In genomic region chr17:44842748-44843147, GRCh38 we compare ENCODE assay signal across 15 cellular contexts. TPM values are rescaled to one million over a fixed set of nuclear protein-coding genes. Genes with fewer than 3 reads are reported as not detected.
DNase-seq lines count a peak whose midpoint lies in the region; ATAC-seq, FAIRE-seq and TF ChIP-seq lines count a peak whose summit lies in the region.
"Had no signal": no experiment of that assay in that cellular context is flagged by ENCODE, and none has a peak within 500 bp of the region (broad histone marks: within the 10 kb centered on the region; RNA-seq: fewer than 3 reads in every experiment).

No MANE protein-coding gene starts in this region.

- peak; percentile 82 for ATAC-seq in left ventricle myocardium superior
- no peak for ATAC-seq in effector memory CD8-positive, alpha-beta T cell (replicated peaks)
- ATAC-seq in HG03520 (IDR thresholded peaks at IDR 0.05; ENCODE audit: unreplicated experiment) = no peak

- H3K4me1 ChIP-seq in osteoblast (ENCODE audit: insufficient read depth, low read length) = peaks cover 2% of the 10 kb centered on the region

- no peaks in the 10 kb centered on the region for H3K79me2 ChIP-seq in osteoblast (ENCODE audit: insufficient read depth, low read length)

- no peak overlapping the region for H2AFZ ChIP-seq in osteoblast (ENCODE audit: low read length)

- no peak overlapping the region for H3K4me2 ChIP-seq in osteoblast (ENCODE audit: insufficient read depth, low read length)

- DNase-seq in H7 (peak; percentile 58), WERI-Rb-1 (peak; percentile 76), left ventricle myocardium superior (no peak), osteoblast (ENCODE audit: insufficient read length, low spot score, missing footprints) (peak; percentile 35), GM12892 (ENCODE audit: insufficient read length) (no peak)
- no peak for DNase-seq in T-helper 2 cell treated with Interferon-gamma antibody and Interleukin-4, amounts not matched to agents 5 μg/mL and 100 μg/mL, for 36 hours (ENCODE audit: low spot score)
- no peak for DNase-seq in effector memory CD8-positive, alpha-beta T cell
- DNase-seq: activated CD4-positive, alpha-beta T cell treated with anti-CD3 and anti-CD28 coated beads, Interleukin-2, amount 50 U/mL, for 4 hours; CD4-positive, alpha-beta T cell; NCI-H1105 treated with DMSO at 0.1 percent for 48 hours; stimulated activated naive CD4-positive, alpha-beta T cell treated with Interleukin-2 at 50 U/mL for 16 hours had no signal

- no peak for TF ChIP-seq CTCF in WERI-Rb-1 (IDR thresholded peaks at IDR 0.05; ENCODE audit: low read depth, low read length)
- TF ChIP-seq CTCF in osteoblast (IDR thresholded peaks at IDR 0.05; ENCODE audit: extremely low read depth, low read depth, low read length) = no peak

- H3K27ac ChIP-seq in WERI-Rb-1 (peak overlapping the region; percentile 52), osteoblast (ENCODE audit: low read depth, low read length) (no peak overlapping the region)

- H3K36me3 ChIP-seq in H7 (replicated peaks; ENCODE audit: control insufficient read depth, insufficient read depth, low read length) = no peaks in the 10 kb centered on the region
- H3K36me3 ChIP-seq in WERI-Rb-1 = no peaks in the 10 kb centered on the region
- H3K36me3 ChIP-seq in osteoblast (ENCODE audit: insufficient read depth, low read length) = no peaks in the 10 kb centered on the region

- H3K27me3 Mint-ChIP-seq in T-helper 2 cell treated with Interferon-gamma antibody and Interleukin-4, amounts not matched to agents 5 μg/mL and 100 μg/mL, for 36 hours (ENCODE audit: low read depth) = no peaks in the 10 kb centered on the region
- no peaks in the 10 kb centered on the region for H3K27me3 Mint-ChIP-seq in effector memory CD8-positive, alpha-beta T cell
- H3K27me3 Mint-ChIP-seq: CD4-positive, alpha-beta T cell had no signal

- no peak overlapping the region for H3K4me3 ChIP-seq in H7 (ENCODE audit: insufficient read depth, low read depth, low read length)
- peak overlapping the region; percentile 33 for H3K4me3 ChIP-seq in WERI-Rb-1 (ENCODE audit: low read depth, low read length)
- H3K4me3 ChIP-seq in osteoblast (ENCODE audit: insufficient read depth, low read length) = no peak overlapping the region

- no peaks in the 10 kb centered on the region for H3K9me3 Mint-ChIP-seq in T-helper 2 cell treated with Interferon-gamma antibody and Interleukin-4, amounts not matched to agents 5 μg/mL and 100 μg/mL, for 36 hours
- H3K9me3 Mint-ChIP-seq in effector memory CD8-positive, alpha-beta T cell = no peaks in the 10 kb centered on the region
- H3K9me3 Mint-ChIP-seq: activated T-helper 2 cell treated with anti-CD3 and anti-CD28 coated beads, Interferon-gamma antibody, Interleukin-2, Interleukin-4, amounts not matched to agents 10 μg/mL and 5 μg/mL and 100 μg/mL, durations not matched to agents 14 hours and 24 hours and 36 hours; CD4-positive, alpha-beta T cell; T-helper 1 cell treated with Interleukin-12 subunit alpha and Interleukin-12 subunit beta and Interleukin-4 antibody, amounts not matched to agents 30 μg/mL and 1 μg/mL, for 36 hours had no signal

- H3K27ac Mint-ChIP-seq in T-helper 2 cell treated with Interferon-gamma antibody and Interleukin-4, amounts not matched to agents 5 μg/mL and 100 μg/mL, for 36 hours = no peak overlapping the region
- no peak overlapping the region for H3K27ac Mint-ChIP-seq in effector memory CD8-positive, alpha-beta T cell
- H3K27ac Mint-ChIP-seq: activated T-helper 2 cell treated with anti-CD3 and anti-CD28 coated beads, Interferon-gamma antibody, Interleukin-2, Interleukin-4, amounts not matched to agents 10 μg/mL and 5 μg/mL and 100 μg/mL, durations not matched to agents 14 hours and 24 hours and 36 hours; CD4-positive, alpha-beta T cell; T-helper 1 cell treated with Interleukin-12 subunit alpha and Interleukin-12 subunit beta and Interleukin-4 antibody, amounts not matched to agents 30 μg/mL and 1 μg/mL, for 36 hours had no signal

- H3K4me3 Mint-ChIP-seq in T-helper 2 cell treated with Interferon-gamma antibody and Interleukin-4, amounts not matched to agents 5 μg/mL and 100 μg/mL, for 36 hours = no peak overlapping the region
- H3K4me3 Mint-ChIP-seq in effector memory CD8-positive, alpha-beta T cell = no peak overlapping the region
- H3K4me3 Mint-ChIP-seq: CD4-positive, alpha-beta T cell; T-helper 1 cell treated with Interleukin-12 subunit alpha and Interleukin-12 subunit beta and Interleukin-4 antibody, amounts not matched to agents 30 μg/mL and 1 μg/mL, for 36 hours had no signal

- H3K27me3 ChIP-seq in H7 (ENCODE audit: control insufficient read depth, insufficient read depth, low read length) (no peaks in the 10 kb centered on the region), WERI-Rb-1 (ENCODE audit: insufficient read depth, low read depth, severe bottlenecking) (no peaks in the 10 kb centered on the region), osteoblast (ENCODE audit: insufficient read depth, low read length) (no peaks in the 10 kb centered on the region)

- no peaks in the 10 kb centered on the region for H3K36me3 Mint-ChIP-seq in T-helper 2 cell treated with Interferon-gamma antibody and Interleukin-4, amounts not matched to agents 5 μg/mL and 100 μg/mL, for 36 hours (ENCODE audit: low read depth)
- no peaks in the 10 kb centered on the region for H3K36me3 Mint-ChIP-seq in effector memory CD8-positive, alpha-beta T cell (ENCODE audit: insufficient read depth)

- intact Hi-C loops in left ventricle myocardium superior (cut with micrococcal nuclease) = no loop called here

- no peaks in the 10 kb centered on the region for H4K20me1 ChIP-seq in osteoblast (ENCODE audit: insufficient read depth, low read length)

- H3K9me3 ChIP-seq in WERI-Rb-1 (ENCODE audit: severe bottlenecking) = no peaks in the 10 kb centered on the region
- no peaks in the 10 kb centered on the region for H3K9me3 ChIP-seq in osteoblast (ENCODE audit: low read depth, low read length)

- no peaks in the 10 kb centered on the region for H3K4me1 Mint-ChIP-seq in T-helper 2 cell treated with Interferon-gamma antibody and Interleukin-4, amounts not matched to agents 5 μg/mL and 100 μg/mL, for 36 hours (ENCODE audit: low read depth)
- H3K4me1 Mint-ChIP-seq in effector memory CD8-positive, alpha-beta T cell (ENCODE audit: low read depth in 2 of 2) = no peaks in the 10 kb centered on the region

- no peak for FAIRE-seq in GM12892 (lab: Jason Lieb, UNC)

- no peak for TF ChIP-seq POLR2A in GM12892 (IDR thresholded peaks at IDR 0.05; ENCODE audit: low read depth, low read length)

RNA-seq across cellular contexts. Expression of gene HIGD1B, which starts 4.9 kb away (rescaled TPM):
- total RNA-seq in H7 (2014; rRNA removed; shearing (Covaris generic)) = not detected in 2 replicates
- total RNA-seq in left ventricle myocardium superior (22.2 TPM), osteoblast (not detected in 2 replicates)
- polyA plus RNA-seq in GM12892 (2012; ENCODE audit: missing spikeins) = not detected
- total RNA-seq: activated T-helper 2 cell treated with anti-CD3 and anti-CD28 coated beads, Interferon-gamma antibody, Interleukin-2, Interleukin-4, amounts not matched to agents 10 μg/mL and 5 μg/mL and 100 μg/mL, durations not matched to agents 14 hours and 24 hours and 36 hours; CD4-positive, alpha-beta T cell; NCI-H460 had no signal

RNA-seq across cellular contexts. Expression of gene GJC1, which starts 12.7 kb away (rescaled TPM):
- total RNA-seq in H7 (2014; rRNA removed; shearing (Covaris generic)) = 23.1 and 32.7 TPM in 2 replicates
- total RNA-seq in left ventricle myocardium superior = 18.6 TPM
- total RNA-seq in osteoblast = 10.3 and 10.5 TPM in 2 replicates
- 1.8 TPM for polyA plus RNA-seq in GM12892 (2012; ENCODE audit: missing spikeins)
- total RNA-seq: CD4-positive, alpha-beta T cell had no signal

RNA-seq across cellular contexts. Expression of gene EFTUD2, which starts 56.5 kb away (rescaled TPM):
- total RNA-seq in H7 (2014; rRNA removed; shearing (Covaris generic)) = 122 and 137 TPM in 2 replicates
- total RNA-seq in left ventricle myocardium superior (54.4 TPM), osteoblast (72.7 and 81.0 TPM in 2 replicates)
- polyA plus RNA-seq in GM12892 (2012; ENCODE audit: missing spikeins) = 76.9 TPM

Comparison
In these comparisons a context has a peak if more than half of its experiments do, and no peak if none do; other contexts are left out.
1. DNase-seq: peak in H7 (single experiment), WERI-Rb-1 (single experiment) and osteoblast (single experiment); none in left ventricle myocardium superior (single experiment), T-helper 2 cell treated with Interferon-gamma antibody and Interleukin-4, amounts not matched to agents 5 μg/mL and 100 μg/mL, for 36 hours (single experiment), effector memory CD8-positive, alpha-beta T cell (0 of 3) and GM12892 (single experiment).
2. RNA of gene HIGD1B, which starts 4.9 kb away (total RNA-seq): 22.2 TPM in left ventricle myocardium superior (single experiment); not detected in H7 and not detected in osteoblast; every median in the first group is over 10 times any median in the second.